Comparison of ENCODE assay signal across 2 cellular contexts in the genomic region with DNA sequence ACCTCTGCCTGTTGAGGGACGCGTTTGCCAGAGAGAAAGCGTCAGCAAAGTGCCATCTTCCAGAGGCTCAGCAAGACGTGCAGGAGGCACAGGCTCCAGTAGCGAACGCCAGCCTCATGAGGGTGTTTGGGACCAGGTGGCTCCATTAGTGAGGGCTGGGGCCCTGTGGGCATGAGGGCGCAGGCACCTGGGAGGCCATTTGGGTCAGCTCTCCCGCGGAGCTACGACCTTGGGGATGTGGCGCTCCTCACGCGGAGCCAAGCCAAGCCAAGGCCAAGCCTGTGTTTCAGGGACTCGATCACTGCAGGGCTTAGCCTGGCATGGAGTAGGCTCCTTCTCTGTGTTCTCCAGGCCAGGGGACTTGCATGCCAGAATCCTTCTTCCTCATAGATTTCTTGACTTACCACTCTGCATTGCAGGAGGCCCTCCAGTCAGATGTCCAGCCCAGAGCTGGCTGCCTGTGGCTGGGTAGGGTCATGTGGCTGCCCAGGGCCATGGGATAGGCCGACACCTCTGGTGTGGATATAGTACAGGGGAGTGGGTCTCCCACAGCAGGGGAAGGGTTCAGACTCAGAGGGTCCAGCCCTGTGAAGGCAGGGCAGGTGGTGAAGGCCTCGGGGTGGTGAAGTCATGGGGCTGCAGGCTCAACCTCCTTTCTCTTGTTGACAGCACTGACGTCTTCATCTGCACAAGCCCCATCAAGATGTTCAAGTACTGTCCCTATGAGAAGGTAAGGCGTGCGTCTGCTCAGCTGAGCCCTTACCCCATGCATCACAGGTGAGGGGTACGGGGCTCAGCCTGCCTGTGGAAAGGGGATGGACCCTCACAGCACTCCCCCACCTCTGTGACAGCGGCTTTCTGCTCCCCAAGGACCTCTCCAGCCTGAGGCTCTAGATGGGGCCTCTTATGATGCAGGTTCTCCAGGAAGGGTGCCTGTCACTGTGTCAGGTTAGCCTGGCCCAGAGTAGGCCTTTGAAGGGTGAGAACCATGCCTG.
TF ChIP-seq lines count a peak whose summit lies in the region.

No MANE protein-coding gene starts in this region.

TF ChIP-seq in A549, 52 proteins besides CTCF, POLR2A, EP300 and RAD21 (continued from another document):
- TF ChIP-seq, protein P1, sequence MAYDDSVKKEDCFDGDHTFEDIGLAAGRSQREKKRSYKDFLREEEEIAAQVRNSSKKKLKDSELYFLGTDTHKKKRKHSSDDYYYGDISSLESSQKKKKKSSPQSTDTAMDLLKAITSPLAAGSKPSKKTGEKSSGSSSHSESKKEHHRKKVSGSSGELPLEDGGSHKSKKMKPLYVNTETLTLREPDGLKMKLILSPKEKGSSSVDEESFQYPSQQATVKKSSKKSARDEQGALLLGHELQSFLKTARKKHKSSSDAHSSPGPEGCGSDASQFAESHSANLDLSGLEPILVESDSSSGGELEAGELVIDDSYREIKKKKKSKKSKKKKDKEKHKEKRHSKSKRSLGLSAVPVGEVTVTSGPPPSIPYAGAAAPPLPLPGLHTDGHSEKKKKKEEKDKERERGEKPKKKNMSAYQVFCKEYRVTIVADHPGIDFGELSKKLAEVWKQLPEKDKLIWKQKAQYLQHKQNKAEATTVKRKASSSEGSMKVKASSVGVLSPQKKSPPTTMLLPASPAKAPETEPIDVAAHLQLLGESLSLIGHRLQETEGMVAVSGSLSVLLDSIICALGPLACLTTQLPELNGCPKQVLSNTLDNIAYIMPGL (CRISPR knock-in tag; IDR thresholded peaks at IDR 0.05; ENCODE audit: borderline replicate concordance), result no peak
- no peak for TF ChIP-seq POLR2AphosphoS2 (conservative IDR thresholded peaks at IDR 0.05; ENCODE audit: low read length)

TF ChIP-seq in HEK293T, 16 proteins besides CTCF, POLR2A, EP300 and RAD21 (continued from another document):
- TF ChIP-seq TARDBP (IDR thresholded peaks at IDR 0.05), result no peak
- no peak for TF ChIP-seq LEF1 (IDR thresholded peaks at IDR 0.05; ENCODE audit: borderline replicate concordance)
- no peak for TF ChIP-seq HDGF (IDR thresholded peaks at IDR 0.05; ENCODE audit: borderline replicate concordance)
- TF ChIP-seq ARNT (IDR thresholded peaks at IDR 0.05), result no peak
- no peak for TF ChIP-seq ELF4 (IDR thresholded peaks at IDR 0.05)
- no peak for TF ChIP-seq SUZ12 (IDR thresholded peaks at IDR 0.05)
